In genomic region chr12:124551268-124552144, GRCh38 we compare ENCODE assay signal across 1 cellular context.
TF ChIP-seq lines count a peak whose summit lies in the region.

No MANE protein-coding gene starts in this region.

TF ChIP-seq in GM23338, 12 proteins besides CTCF, POLR2A, EP300 and RAD21 (continued from another document):
- TF ChIP-seq ZNF462 (CRISPR knock-in tag; IDR thresholded peaks at IDR 0.05) (no peak), ZNF331 (CRISPR knock-in tag; IDR thresholded peaks at IDR 0.05; ENCODE audit: low read depth) (no peak)
TF ChIP-seq in GM23338: peak in this region for 0.
